ENCODE assay signal across 7 cellular contexts in the genomic region with DNA sequence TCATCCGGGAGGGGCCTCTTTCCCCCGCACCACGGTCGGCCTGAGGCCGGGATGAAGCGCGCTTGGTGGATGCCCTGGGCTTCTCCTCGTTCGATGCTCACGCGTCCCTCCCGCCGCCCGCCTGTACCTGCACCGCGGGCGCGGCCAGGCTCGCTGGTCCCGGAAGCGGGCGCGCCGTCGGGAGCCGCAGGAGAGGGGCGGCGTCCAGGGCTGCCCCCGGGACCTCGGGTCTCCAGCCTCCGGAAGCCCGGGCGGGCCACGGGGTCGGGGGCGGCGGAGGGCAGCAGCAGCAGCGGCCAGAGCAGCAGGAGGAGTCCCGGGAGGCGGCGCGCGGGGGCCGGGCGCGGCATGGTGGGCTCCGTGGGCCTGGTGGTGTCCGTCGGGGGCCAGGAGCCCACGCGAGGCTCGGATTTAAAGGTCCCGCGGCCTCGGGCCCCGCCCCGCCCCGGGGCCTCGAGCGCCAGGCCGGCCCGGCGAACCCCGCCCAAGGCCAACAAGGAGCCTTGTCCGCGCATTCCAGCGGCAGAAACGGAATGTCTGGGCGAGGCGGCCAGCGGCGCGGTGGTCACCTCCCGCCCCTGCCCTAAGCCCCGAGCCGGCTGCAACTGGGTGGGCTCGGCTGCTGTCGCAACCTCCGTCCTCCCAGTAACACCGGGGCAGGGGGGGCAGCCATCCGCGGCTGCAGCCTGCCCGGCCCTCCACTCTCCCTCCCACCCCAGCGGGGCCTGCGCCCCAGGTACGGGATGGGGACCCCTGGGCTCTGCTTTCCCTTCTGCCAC. TPM values are rescaled to one million over a fixed set of nuclear protein-coding genes. Genes with fewer than 3 reads are reported as not detected.
DNase-seq lines count a peak whose midpoint lies in the region; ATAC-seq and TF ChIP-seq lines count a peak whose summit lies in the region.

A gene with protein sequence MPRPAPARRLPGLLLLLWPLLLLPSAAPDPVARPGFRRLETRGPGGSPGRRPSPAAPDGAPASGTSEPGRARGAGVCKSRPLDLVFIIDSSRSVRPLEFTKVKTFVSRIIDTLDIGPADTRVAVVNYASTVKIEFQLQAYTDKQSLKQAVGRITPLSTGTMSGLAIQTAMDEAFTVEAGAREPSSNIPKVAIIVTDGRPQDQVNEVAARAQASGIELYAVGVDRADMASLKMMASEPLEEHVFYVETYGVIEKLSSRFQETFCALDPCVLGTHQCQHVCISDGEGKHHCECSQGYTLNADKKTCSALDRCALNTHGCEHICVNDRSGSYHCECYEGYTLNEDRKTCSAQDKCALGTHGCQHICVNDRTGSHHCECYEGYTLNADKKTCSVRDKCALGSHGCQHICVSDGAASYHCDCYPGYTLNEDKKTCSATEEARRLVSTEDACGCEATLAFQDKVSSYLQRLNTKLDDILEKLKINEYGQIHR (minus strand): TSS at position 387 of the 779 bp plus-strand sequence. CDS start 37 bp downstream, at position 350.

- H3K27ac ChIP-seq in Peyer's patch, result peak within 1 kb of the TSS in 1 of 4 donors; percentile 11
- H3K27ac ChIP-seq in effector memory CD4-positive, alpha-beta T cell (ENCODE audit: insufficient read depth, low read length, poor library complexity, severe bottlenecking), result no peak within 1 kb of the TSS
- H3K27ac ChIP-seq in urinary bladder (ENCODE audit: low read depth), result no peak within 1 kb of the TSS

- peaks cover 0 to 13% (median 11%) of the 10 kb centered on the region in 4 donors for H3K4me1 ChIP-seq in Peyer's patch
- H3K4me1 ChIP-seq in effector memory CD4-positive, alpha-beta T cell (ENCODE audit: control insufficient read depth, insufficient read depth, low read length, poor library complexity, severe bottlenecking), result peaks cover 11% of the 10 kb centered on the region
- H3K4me1 ChIP-seq in urinary bladder (ENCODE audit: insufficient read depth), result no peaks in the 10 kb centered on the region

- WGBS in urinary bladder, result 1% methylated on average over 86 of the region's 86 CpGs

- H3K36me3 ChIP-seq in Peyer's patch (no peaks in the 10 kb centered on the region), urinary bladder (ENCODE audit: insufficient read depth) (no peaks in the 10 kb centered on the region)
- no peaks in the 10 kb centered on the region for H3K36me3 ChIP-seq in effector memory CD4-positive, alpha-beta T cell (ENCODE audit: control insufficient read depth, insufficient read depth, low read length)

- peaks cover 36% of the 10 kb centered on the region for H3K27me3 Mint-ChIP-seq in mesothelial cell of epicardium (ENCODE audit: low read depth)

- H3K9me3 Mint-ChIP-seq in mesothelial cell of epicardium, result peaks cover 7% of the 10 kb centered on the region

- H3K4me3 ChIP-seq in Peyer's patch, result peak within 1 kb of the TSS; percentile 33 to 62 (median 54)
- H3K4me3 ChIP-seq in effector memory CD4-positive, alpha-beta T cell (ENCODE audit: insufficient read depth, low read depth, low read length, poor library complexity, severe bottlenecking), result peak within 1 kb of the TSS; percentile 45
- peak within 1 kb of the TSS; percentile 51 for H3K4me3 ChIP-seq in urinary bladder (ENCODE audit: low read depth, low read length)

- H3K4me3 Mint-ChIP-seq in mesothelial cell of epicardium, result peak within 1 kb of the TSS; percentile 73

- TF ChIP-seq POLR2A in Peyer's patch (IDR thresholded peaks at IDR 0.05), result no peak

- peaks cover 0 to 5% of the 10 kb centered on the region in 2 donors for H3K27me3 ChIP-seq in Peyer's patch
- H3K27me3 ChIP-seq in effector memory CD4-positive, alpha-beta T cell (replicated peaks; ENCODE audit: control insufficient read depth, insufficient read depth, low read length, poor library complexity, severe bottlenecking), result peaks cover 16% of the 10 kb centered on the region

- TF ChIP-seq CTCF in Peyer's patch (IDR thresholded peaks at IDR 0.05), result no peak
- TF ChIP-seq CTCF in mesothelial cell of epicardium (IDR thresholded peaks at IDR 0.05; ENCODE audit: unreplicated experiment), result no peak

- DNase-seq in Peyer's patch (peak in 1 of 3 donors; percentile 64), mesothelial cell of epicardium (ENCODE audit: low spot score in 2 of 2, unreplicated experiment in 2 of 2) (no peak), RPMI8226 (no peak)
- no peak for DNase-seq in effector memory CD4-positive, alpha-beta T cell

- no peaks in the 10 kb centered on the region for H3K36me3 Mint-ChIP-seq in mesothelial cell of epicardium

- H3K9me3 ChIP-seq in Peyer's patch, result no peaks in the 10 kb centered on the region
- no peaks in the 10 kb centered on the region for H3K9me3 ChIP-seq in effector memory CD4-positive, alpha-beta T cell (ENCODE audit: control insufficient read depth, low read length)

- peak; percentile 44 for ATAC-seq in GM18511 (IDR thresholded peaks at IDR 0.05; ENCODE audit: unreplicated experiment)
- ATAC-seq in GM19023 (IDR thresholded peaks at IDR 0.05; ENCODE audit: unreplicated experiment), result no peak

- H3K27ac Mint-ChIP-seq in mesothelial cell of epicardium, result peak within 1 kb of the TSS; percentile 61

- H3K4me1 Mint-ChIP-seq in mesothelial cell of epicardium, result peaks cover 11% of the 10 kb centered on the region

RNA-seq across cellular contexts. Expression of the gene that starts here (rescaled TPM):
- under 1 TPM in 1 of 4 donors, not detected in 3; 0.40 TPM for total RNA-seq in Peyer's patch
- total RNA-seq in mesothelial cell of epicardium, result 1.6 to 2.7 TPM (median 2.1 TPM) in 3 replicates
- total RNA-seq in urinary bladder, result 1.1 TPM
- polyA plus RNA-seq in urinary bladder, result 2.0 TPM
